ENCODE assay signal across 16 cellular contexts in genomic region chr6:21949211-21949801, GRCh38.
A peak's percentile ranks its signal among the peaks of the same experiment; 100 is the strongest.
DNase-seq lines count a peak whose midpoint lies in the region; TF ChIP-seq lines count a peak whose summit lies in the region.
"Had no signal": no experiment of that assay in that cellular context is flagged by ENCODE, and none has a peak within 500 bp of the region (broad histone marks: within the 10 kb centered on the region; RNA-seq: fewer than 3 reads in every experiment).

No MANE protein-coding gene starts in this region.

- H3K27ac Mint-ChIP-seq in Calu3 (ENCODE audit: unreplicated experiment) (peak overlapping the region; percentile 77), nephron (peak overlapping the region; percentile 97 to 99 (median 97))
- H3K27ac Mint-ChIP-seq: CD4-positive, CD25-positive, alpha-beta regulatory T cell; effector memory CD8-positive, alpha-beta T cell; stimulated activated naive CD8-positive, alpha-beta T cell treated with anti-CD3 and anti-CD28 coated beads, Interleukin-15, Interleukin-2, amounts not matched to agents 100 ng/mL and 50 ng/mL, for 24 hours; WTC11 had no signal

- intact Hi-C loops in Calu3 (cut with micrococcal nuclease; ENCODE audit: unreplicated experiment) = loop anchor here (2.0 to 10.0 kb wide), 6 partner anchors 37 to 1385 kb away; no protein-coding TSS in a partner anchor

- BruUV-seq in Calu3 (replicated peaks; lab: Mats Ljungman, UMichigan) = no TSS peak

- H3K4me1 Mint-ChIP-seq in Calu3 (ENCODE audit: low read depth, unreplicated experiment) = peaks cover 87% of the 10 kb centered on the region
- H3K4me1 Mint-ChIP-seq in nephron = peaks cover 78% of the 10 kb centered on the region

- no peak for TF ChIP-seq CTCF in Calu3 (IDR thresholded peaks at IDR 0.05; ENCODE audit: unreplicated experiment)
- TF ChIP-seq CTCF in nephron (IDR thresholded peaks at IDR 0.05; ENCODE audit: unreplicated experiment in 3 of 3) = no peak

- peaks cover 6% of the 10 kb centered on the region for H3K36me3 Mint-ChIP-seq in Calu3 (ENCODE audit: insufficient read depth, unreplicated experiment)
- H3K36me3 Mint-ChIP-seq in nephron (ENCODE audit: low read depth) = peaks cover 6% of the 10 kb centered on the region
- H3K36me3 Mint-ChIP-seq: CD4-positive, CD25-positive, alpha-beta regulatory T cell; WTC11 had no signal

- no peaks in the 10 kb centered on the region for H3K9me3 Mint-ChIP-seq in Calu3 (ENCODE audit: low read depth, unreplicated experiment)
- H3K9me3 Mint-ChIP-seq in nephron = no peaks in the 10 kb centered on the region
- H3K9me3 Mint-ChIP-seq: effector memory CD8-positive, alpha-beta T cell; stimulated activated naive CD8-positive, alpha-beta T cell treated with anti-CD3 and anti-CD28 coated beads, Interleukin-15, Interleukin-2, amounts not matched to agents 100 ng/mL and 50 ng/mL, for 24 hours; WTC11 had no signal

- CTCF ChIA-PET in Calu3 (lab: Charles Lee) = interaction anchor here (0.5 to 1.8 kb wide), 6 partner anchors 12 to 700 kb away, joined by 3 to 7 read pairs (median 4); no protein-coding TSS in a partner anchor

- H3K4me3 Mint-ChIP-seq in Calu3 (ENCODE audit: low read depth, unreplicated experiment) (no peak overlapping the region), nephron (peak overlapping the region in 1 of 3 experiments; percentile 17)
- H3K4me3 Mint-ChIP-seq: CD4-positive, CD25-positive, alpha-beta regulatory T cell; effector memory CD8-positive, alpha-beta T cell; stimulated activated naive CD8-positive, alpha-beta T cell treated with anti-CD3 and anti-CD28 coated beads, Interleukin-15, Interleukin-2, amounts not matched to agents 100 ng/mL and 50 ng/mL, for 24 hours; WTC11 had no signal

- in situ Hi-C loops in SK-MEL-5 (cut with HindIII; ENCODE audit: low pct_unique_long_range_greater_than_20kb, low sequenced_read_pairs) = no loop called here

- H3K27me3 Mint-ChIP-seq in Calu3 (ENCODE audit: unreplicated experiment) (no peaks in the 10 kb centered on the region), nephron (ENCODE audit: low read depth) (no peaks in the 10 kb centered on the region)
- H3K27me3 Mint-ChIP-seq: CD4-positive, CD25-positive, alpha-beta regulatory T cell; effector memory CD8-positive, alpha-beta T cell had no signal

- peak; percentile 17 for DNase-seq in Calu3
- DNase-seq in M059J (ENCODE audit: low read depth) = peak; percentile 31
- peak; percentile 45 for DNase-seq in SK-MEL-5 (ENCODE audit: low read depth, low spot score)
- no peak for DNase-seq in GM03348 (ENCODE audit: low spot score)
- DNase-seq in HT-29 (ENCODE audit: low spot score) = no peak
- DNase-seq in activated CD4-positive, CD25-positive, alpha-beta regulatory T cell (lab: John Stamatoyannopoulos, UW) = no peak
- DNase-seq in stimulated activated CD4-positive, alpha-beta T cell treated with anti-CD3 and anti-CD28 coated beads, Interleukin-12 subunit alpha, Interleukin-12 subunit beta, amount 100 ng/mL, for 4 hours = no peak
- DNase-seq: activated T-cell treated with anti-CD3 and anti-CD28 coated beads, Interleukin-2, amount 50 U/mL, for 48 hours; aorta; CD4-positive, CD25-positive, alpha-beta regulatory T cell; effector memory CD8-positive, alpha-beta T cell; left ventricle myocardium superior; occipital lobe had no signal

Comparison
In these comparisons a context has a peak if more than half of its experiments do, and no peak if none do; other contexts are left out.
1. DNase-seq: peak in Calu3 (single experiment), M059J (single experiment) and SK-MEL-5 (single experiment); none in GM03348 (single experiment), HT-29 (single experiment), activated CD4-positive, CD25-positive, alpha-beta regulatory T cell (0 of 4) and stimulated activated CD4-positive, alpha-beta T cell treated with anti-CD3 and anti-CD28 coated beads, Interleukin-12 subunit alpha, Interleukin-12 subunit beta, amount 100 ng/mL, for 4 hours (single experiment).